In genomic region chr5:97542469-97542868, GRCh38 we compare ENCODE assay signal across 6 cellular contexts.
"Had no signal": no experiment of that assay in that cellular context is flagged by ENCODE, and none has a peak within 500 bp of the region (broad histone marks: within the 10 kb centered on the region; RNA-seq: fewer than 3 reads in every experiment).

No MANE protein-coding gene starts in this region.

- H3K27ac ChIP-seq: HL-60 had no signal

- H3K4me3 ChIP-seq: K562 had no signal

- H3K4me3 Mint-ChIP-seq: IgD-negative memory B cell had no signal

- ATAC-seq: HepG2, K562 had no signal

- H3K27ac Mint-ChIP-seq: IgD-negative memory B cell had no signal

- H3K36me3 Mint-ChIP-seq: IgD-negative memory B cell had no signal

- DNase-seq: IMR-90, KBM-7 had no signal

- H3K9me3 Mint-ChIP-seq: IgD-negative memory B cell had no signal
